ENCODE assay signal across 24 cellular contexts in genomic region chr2:152523091-152523490, GRCh38.
DNase-seq lines count a peak whose midpoint lies in the region; TF ChIP-seq lines count a peak whose summit lies in the region.
"Had no signal": no experiment of that assay in that cellular context is flagged by ENCODE, and none has a peak within 500 bp of the region (broad histone marks: within the 10 kb centered on the region; RNA-seq: fewer than 3 reads in every experiment).

No MANE protein-coding gene starts in this region.

- DNase-seq in AG08395 (ENCODE audit: low spot score) = peak; percentile 31
- DNase-seq in M059J (ENCODE audit: low read depth) = peak; percentile 75
- peak; percentile 22 to 86 for DNase-seq in cardiac fibroblast (ENCODE audit: low read depth in 2 of 2)
- peak; percentile 83 for DNase-seq in iris pigment epithelial cell (ENCODE audit: low read depth)
- no peak for DNase-seq in NCI-H345 (lab: John Stamatoyannopoulos, UW)
- no peak for DNase-seq in activated naive CD4-positive, alpha-beta T cell treated with anti-CD3 and anti-CD28 coated beads, Interleukin-2, amount 10 ng/mL, durations not matched to agents 7 days and 5 days
- DNase-seq in activated T-helper 2 cell treated with anti-CD3 and anti-CD28 coated beads, Interferon-gamma antibody, Interleukin-2, Interleukin-4, amounts not matched to agents 10 μg/mL and 5 μg/mL and 100 μg/mL, durations not matched to agents 14 hours and 24 hours and 36 hours (ENCODE audit: low spot score) = no peak
- no peak for DNase-seq in MG63
- DNase-seq: ACHN; activated B cell treated with CpG ODN at 0.5 μM for 24 hours; activated naive CD8-positive, alpha-beta T cell treated with anti-CD3 and anti-CD28 coated beads, Interleukin-2, amount 10 ng/mL, durations not matched to agents 7 days and 5 days; activated T-cell treated with anti-CD3 and anti-CD28 coated beads, Interleukin-2, amount 50 U/mL, for 48 hours; CD8-positive, alpha-beta memory T cell; endodermal cell; left cardiac atrium; NCI-H2081 treated with DMSO at 0.1 percent for 48 hours; NCI-H524 treated with DMSO at 0.1 percent for 48 hours; Right ventricle myocardium superior; thyroid gland had no signal

- H3K9me3 ChIP-seq in MG63 = no peaks in the 10 kb centered on the region
- H3K9me3 ChIP-seq: thyroid gland had no signal

- no peak overlapping the region for H3K27ac Mint-ChIP-seq in activated naive CD4-positive, alpha-beta T cell treated with anti-CD3 and anti-CD28 coated beads, Interleukin-2, amount 10 ng/mL, durations not matched to agents 7 days and 5 days
- no peak overlapping the region for H3K27ac Mint-ChIP-seq in activated T-helper 2 cell treated with anti-CD3 and anti-CD28 coated beads, Interferon-gamma antibody, Interleukin-2, Interleukin-4, amounts not matched to agents 10 μg/mL and 5 μg/mL and 100 μg/mL, durations not matched to agents 14 hours and 24 hours and 36 hours
- H3K27ac Mint-ChIP-seq: activated B cell treated with CpG ODN at 0.5 μM for 24 hours; activated naive CD8-positive, alpha-beta T cell treated with anti-CD3 and anti-CD28 coated beads, Interleukin-2, amount 10 ng/mL, durations not matched to agents 7 days and 5 days; CD8-positive, alpha-beta memory T cell; endodermal cell; GM23338; stimulated activated memory B cell treated with anti-CD40 and anti-IgM and Interleukin-4, amounts not matched to agents 10 μg/mL and 1 μg/mL and 100 μg/mL, for 72 hours; T-helper 1 cell treated with Interleukin-12 subunit alpha and Interleukin-12 subunit beta and Interleukin-4 antibody, amounts not matched to agents 30 μg/mL and 1 μg/mL, for 36 hours had no signal

- H3K36me3 ChIP-seq in MG63 = no peaks in the 10 kb centered on the region; the same call in 1 of the 2 replicates
- H3K36me3 ChIP-seq: thyroid gland had no signal

- no peaks in the 10 kb centered on the region for H3K27me3 Mint-ChIP-seq in activated naive CD4-positive, alpha-beta T cell treated with anti-CD3 and anti-CD28 coated beads, Interleukin-2, amount 10 ng/mL, durations not matched to agents 7 days and 5 days
- peaks cover 3% of the 10 kb centered on the region for H3K27me3 Mint-ChIP-seq in activated T-helper 2 cell treated with anti-CD3 and anti-CD28 coated beads, Interferon-gamma antibody, Interleukin-2, Interleukin-4, amounts not matched to agents 10 μg/mL and 5 μg/mL and 100 μg/mL, durations not matched to agents 14 hours and 24 hours and 36 hours (ENCODE audit: low read depth)
- H3K27me3 Mint-ChIP-seq: activated B cell treated with CpG ODN at 0.5 μM for 24 hours; stimulated activated memory B cell treated with anti-CD40 and anti-IgM and Interleukin-4, amounts not matched to agents 10 μg/mL and 1 μg/mL and 100 μg/mL, for 72 hours had no signal

- no peak for TF ChIP-seq CTCF in cardiac fibroblast (IDR thresholded peaks at IDR 0.05; ENCODE audit: low read depth, low read length)

- H3K4me3 ChIP-seq in cardiac fibroblast (replicated peaks in 1 of 2; ENCODE audit: low read depth in 2 of 2, low read length in 2 of 2) (no peak overlapping the region), MG63 (no peak overlapping the region)
- H3K4me3 ChIP-seq: GM23338, thyroid gland had no signal

- no peaks in the 10 kb centered on the region for H3K9me3 Mint-ChIP-seq in activated naive CD4-positive, alpha-beta T cell treated with anti-CD3 and anti-CD28 coated beads, Interleukin-2, amount 10 ng/mL, durations not matched to agents 7 days and 5 days
- peaks cover 5% of the 10 kb centered on the region for H3K9me3 Mint-ChIP-seq in activated T-helper 2 cell treated with anti-CD3 and anti-CD28 coated beads, Interferon-gamma antibody, Interleukin-2, Interleukin-4, amounts not matched to agents 10 μg/mL and 5 μg/mL and 100 μg/mL, durations not matched to agents 14 hours and 24 hours and 36 hours
- H3K9me3 Mint-ChIP-seq: activated B cell treated with CpG ODN at 0.5 μM for 24 hours; activated naive CD8-positive, alpha-beta T cell treated with anti-CD3 and anti-CD28 coated beads, Interleukin-2, amount 10 ng/mL, durations not matched to agents 7 days and 5 days; CD8-positive, alpha-beta memory T cell; central memory CD8-positive, alpha-beta T cell; endodermal cell; GM23338; stimulated activated memory B cell treated with anti-CD40 and anti-IgM and Interleukin-4, amounts not matched to agents 10 μg/mL and 1 μg/mL and 100 μg/mL, for 72 hours; T-helper 1 cell treated with Interleukin-12 subunit alpha and Interleukin-12 subunit beta and Interleukin-4 antibody, amounts not matched to agents 30 μg/mL and 1 μg/mL, for 36 hours had no signal

- intact Hi-C loops in activated T-helper 2 cell treated with anti-CD3 and anti-CD28 coated beads, Interferon-gamma antibody, Interleukin-2, Interleukin-4, amounts not matched to agents 10 μg/mL and 5 μg/mL and 100 μg/mL, durations not matched to agents 14 hours and 24 hours and 36 hours (cut with micrococcal nuclease) = loop anchor here (10.0 kb wide), 1 partner anchor 188 kb away; the partner anchor contains the start of gene FMNL2

- H3K36me3 Mint-ChIP-seq in activated naive CD4-positive, alpha-beta T cell treated with anti-CD3 and anti-CD28 coated beads, Interleukin-2, amount 10 ng/mL, durations not matched to agents 7 days and 5 days = no peaks in the 10 kb centered on the region
- no peaks in the 10 kb centered on the region for H3K36me3 Mint-ChIP-seq in activated T-helper 2 cell treated with anti-CD3 and anti-CD28 coated beads, Interferon-gamma antibody, Interleukin-2, Interleukin-4, amounts not matched to agents 10 μg/mL and 5 μg/mL and 100 μg/mL, durations not matched to agents 14 hours and 24 hours and 36 hours (ENCODE audit: low read depth)
- H3K36me3 Mint-ChIP-seq: activated naive CD8-positive, alpha-beta T cell treated with anti-CD3 and anti-CD28 coated beads, Interleukin-2, amount 10 ng/mL, durations not matched to agents 7 days and 5 days; CD8-positive, alpha-beta memory T cell; stimulated activated memory B cell treated with anti-CD40 and anti-IgM and Interleukin-4, amounts not matched to agents 10 μg/mL and 1 μg/mL and 100 μg/mL, for 72 hours had no signal

- no peaks in the 10 kb centered on the region for H3K4me1 Mint-ChIP-seq in activated naive CD4-positive, alpha-beta T cell treated with anti-CD3 and anti-CD28 coated beads, Interleukin-2, amount 10 ng/mL, durations not matched to agents 7 days and 5 days
- H3K4me1 Mint-ChIP-seq in activated T-helper 2 cell treated with anti-CD3 and anti-CD28 coated beads, Interferon-gamma antibody, Interleukin-2, Interleukin-4, amounts not matched to agents 10 μg/mL and 5 μg/mL and 100 μg/mL, durations not matched to agents 14 hours and 24 hours and 36 hours (ENCODE audit: low read depth) = peaks cover 18% of the 10 kb centered on the region
- H3K4me1 Mint-ChIP-seq: activated B cell treated with CpG ODN at 0.5 μM for 24 hours; activated naive CD8-positive, alpha-beta T cell treated with anti-CD3 and anti-CD28 coated beads, Interleukin-2, amount 10 ng/mL, durations not matched to agents 7 days and 5 days; CD8-positive, alpha-beta memory T cell; central memory CD8-positive, alpha-beta T cell; stimulated activated memory B cell treated with anti-CD40 and anti-IgM and Interleukin-4, amounts not matched to agents 10 μg/mL and 1 μg/mL and 100 μg/mL, for 72 hours had no signal

- no peak overlapping the region for H3K4me3 Mint-ChIP-seq in activated naive CD4-positive, alpha-beta T cell treated with anti-CD3 and anti-CD28 coated beads, Interleukin-2, amount 10 ng/mL, durations not matched to agents 7 days and 5 days
- no peak overlapping the region for H3K4me3 Mint-ChIP-seq in activated T-helper 2 cell treated with anti-CD3 and anti-CD28 coated beads, Interferon-gamma antibody, Interleukin-2, Interleukin-4, amounts not matched to agents 10 μg/mL and 5 μg/mL and 100 μg/mL, durations not matched to agents 14 hours and 24 hours and 36 hours (ENCODE audit: low read depth)
- H3K4me3 Mint-ChIP-seq: activated B cell treated with CpG ODN at 0.5 μM for 24 hours; activated naive CD8-positive, alpha-beta T cell treated with anti-CD3 and anti-CD28 coated beads, Interleukin-2, amount 10 ng/mL, durations not matched to agents 7 days and 5 days; CD8-positive, alpha-beta memory T cell; central memory CD8-positive, alpha-beta T cell; endodermal cell; GM23338; mesothelial cell of epicardium; stimulated activated memory B cell treated with anti-CD40 and anti-IgM and Interleukin-4, amounts not matched to agents 10 μg/mL and 1 μg/mL and 100 μg/mL, for 72 hours; T-helper 1 cell treated with Interleukin-12 subunit alpha and Interleukin-12 subunit beta and Interleukin-4 antibody, amounts not matched to agents 30 μg/mL and 1 μg/mL, for 36 hours had no signal

- no peaks in the 10 kb centered on the region for H3K27me3 ChIP-seq in MG63
- H3K27me3 ChIP-seq: thyroid gland had no signal

- CTCF ChIA-PET in activated naive CD4-positive, alpha-beta T cell treated with anti-CD3 and anti-CD28 coated beads, Interleukin-2, amount 10 ng/mL, durations not matched to agents 7 days and 5 days (lab: Charles Lee) = no interaction called here

Comparison
In these comparisons a context has a peak if more than half of its experiments do, and no peak if none do; other contexts are left out.
1. DNase-seq: peak in AG08395 (single experiment), M059J (single experiment), cardiac fibroblast (2 of 2) and iris pigment epithelial cell (single experiment); none in NCI-H345 (single experiment), activated naive CD4-positive, alpha-beta T cell treated with anti-CD3 and anti-CD28 coated beads, Interleukin-2, amount 10 ng/mL, durations not matched to agents 7 days and 5 days (single experiment), activated T-helper 2 cell treated with anti-CD3 and anti-CD28 coated beads, Interferon-gamma antibody, Interleukin-2, Interleukin-4, amounts not matched to agents 10 μg/mL and 5 μg/mL and 100 μg/mL, durations not matched to agents 14 hours and 24 hours and 36 hours (single experiment) and MG63 (single experiment).